ENCODE assay signal across 29 cellular contexts in genomic region chr10:79312601-79313187, GRCh38. TPM values are rescaled to one million over a fixed set of nuclear protein-coding genes. Genes with fewer than 3 reads are reported as not detected.
DNase-seq lines count a peak whose midpoint lies in the region; ATAC-seq and TF ChIP-seq lines count a peak whose summit lies in the region.
"Had no signal": no experiment of that assay in that cellular context is flagged by ENCODE, and none has a peak within 500 bp of the region (broad histone marks: within the 10 kb centered on the region; RNA-seq: fewer than 3 reads in every experiment).

No MANE protein-coding gene starts in this region.

- H3K36me3 ChIP-seq in IMR-90 (ENCODE audit: control insufficient read depth, insufficient read depth, low read length) (peaks cover 71% of the 10 kb centered on the region), spleen (peaks cover 6 to 81% (median 70%) of the 10 kb centered on the region in 6 donors)

- no peak overlapping the region for H3K4ac ChIP-seq in IMR-90 (ENCODE audit: low read depth, low read length)

- no peak overlapping the region for H3K9ac ChIP-seq in IMR-90 (ENCODE audit: low read depth, low read length)
- H3K9ac ChIP-seq: GM23248 had no signal

- 87% methylated on average over 13 of the region's 22 CpGs; no CpG with 5 or more reads in 1 of the 2 experiments for WGBS in IMR-90 (ENCODE audit: extremely low coverage in 2 of 2, insufficient read length in 1 of 2), 2 experiments
- WGBS in spleen, 5 donors, result 88 to 94% (median 91%) methylated on average over 21 to 22 of the region's 22 CpGs

- no peak overlapping the region for H2AK5ac ChIP-seq in IMR-90 (ENCODE audit: low read depth, low read length)

- H4K91ac ChIP-seq in IMR-90 (ENCODE audit: insufficient read depth, low read depth, low read length), result no peak overlapping the region

- H4K5ac ChIP-seq in IMR-90 (ENCODE audit: low read depth, low read length), result no peak overlapping the region

- no peak overlapping the region for H2BK5ac ChIP-seq in IMR-90 (ENCODE audit: low read depth, low read length, poor library complexity, severe bottlenecking)

- H3K4me3 Mint-ChIP-seq in activated naive CD4-positive, alpha-beta T cell treated with anti-CD3 and anti-CD28 coated beads for 36 hours, result no peak overlapping the region
- H3K4me3 Mint-ChIP-seq: activated T-cell treated with anti-CD3 and anti-CD28 coated beads, Interleukin-2, amount 50 U/mL, for 72 hours; B cell; WTC11 had no signal

- peaks cover 2% of the 10 kb centered on the region for H3K27me3 Mint-ChIP-seq in activated naive CD4-positive, alpha-beta T cell treated with anti-CD3 and anti-CD28 coated beads for 36 hours (ENCODE audit: low read depth)
- H3K27me3 Mint-ChIP-seq: B cell, naive B cell had no signal

- peaks cover 19% of the 10 kb centered on the region for H3K4me1 Mint-ChIP-seq in activated naive CD4-positive, alpha-beta T cell treated with anti-CD3 and anti-CD28 coated beads for 36 hours (ENCODE audit: low read depth)

- peaks cover 0 to 8% of the 10 kb centered on the region in 2 donors for H3K36me3 Mint-ChIP-seq in activated naive CD4-positive, alpha-beta T cell treated with anti-CD3 and anti-CD28 coated beads, Interleukin-2, amount 50 U/mL, for 72 hours
- H3K36me3 Mint-ChIP-seq in activated naive CD4-positive, alpha-beta T cell treated with anti-CD3 and anti-CD28 coated beads for 36 hours (ENCODE audit: low read depth), result peaks cover 16% of the 10 kb centered on the region

- ATAC-seq in activated naive CD4-positive, alpha-beta T cell treated with anti-CD3 and anti-CD28 coated beads, Interleukin-2, amount 50 U/mL, for 72 hours, result no peak
- ATAC-seq in IMR-90 (ENCODE audit: low read depth), result no peak
- ATAC-seq: activated T-cell treated with anti-CD3 and anti-CD28 coated beads, Interleukin-2, amount 50 U/mL, for 72 hours; WTC11 had no signal

- no peak for TF ChIP-seq RAD21 in IMR-90 (IDR thresholded peaks at IDR 0.05; ENCODE audit: low read length)

- no peak overlapping the region for H3K4me2 ChIP-seq in IMR-90 (ENCODE audit: low read depth, low read length)
- H3K4me2 ChIP-seq: A549, hepatocyte had no signal

- BruUV-seq in IMR-90 (replicated peaks; lab: Mats Ljungman, UMichigan), result no TSS peak

- dilution Hi-C loops in IMR-90 (cut with HindIII; ENCODE audit: low sequenced_read_pairs, unreplicated experiment), result no loop called here

- H2BK15ac ChIP-seq in IMR-90 (ENCODE audit: low read depth, low read length), result no peak overlapping the region

- H2BK120ac ChIP-seq in IMR-90 (ENCODE audit: low read depth, low read length), result no peak overlapping the region

- in situ Hi-C loops in IMR-90 (cut with MboI; ENCODE audit: low sequenced_read_pairs), result no loop called here

- H2BK20ac ChIP-seq in IMR-90 (ENCODE audit: low read depth, low read length), result no peak overlapping the region

- intact Hi-C loops in activated naive CD4-positive, alpha-beta T cell treated with anti-CD3 and anti-CD28 coated beads for 36 hours (cut with micrococcal nuclease), result no loop called here
- intact Hi-C loops in IMR-90 (cut with micrococcal nuclease), result no loop called here
- intact Hi-C loops in spleen (cut with DNase I; ENCODE audit: low total_unique reads), result no loop called here

- no peak overlapping the region for H3K4me3 ChIP-seq in IMR-90 (ENCODE audit: insufficient read depth, low read depth, low read length)
- H3K4me3 ChIP-seq in spleen, result no peak overlapping the region
- H3K4me3 ChIP-seq: A549, esophagus squamous epithelium, GM23248, hepatocyte had no signal

- H4K20me1 ChIP-seq in IMR-90 (ENCODE audit: insufficient read depth, low read length), result no peaks in the 10 kb centered on the region; the same call in 1 of the 2 replicates

- no peak overlapping the region for H4K8ac ChIP-seq in IMR-90 (ENCODE audit: low read depth in 2 of 2, low read length in 2 of 2)

- TF ChIP-seq CTCF in IMR-90 (conservative IDR thresholded peaks at IDR 0.05; ENCODE audit: low read depth, low read length) (no peak), spleen (IDR thresholded peaks at IDR 0.05 in 8 of 11, conservative IDR thresholded peaks at IDR 0.05 in 3 of 11) (no peak)

- no peak overlapping the region for H3K14ac ChIP-seq in IMR-90 (replicated peaks; ENCODE audit: low read depth, low read length)

- no peak overlapping the region for H3K56ac ChIP-seq in IMR-90 (ENCODE audit: extremely low read depth, insufficient read depth, low read length)

- H3K79me1 ChIP-seq in IMR-90 (ENCODE audit: low read depth in 1 of 2, low read length in 2 of 2), result peaks cover 9 to 35% of the 10 kb centered on the region in 2 experiments; a peak in 3 of 4 replicates

- no peak overlapping the region for H3K18ac ChIP-seq in IMR-90 (ENCODE audit: low read depth, low read length)

- H3K9me1 ChIP-seq in IMR-90 (ENCODE audit: insufficient read depth, low read length), result peaks cover 9% of the 10 kb centered on the region; the same call in 1 of the 2 replicates

- H3K4me1 ChIP-seq in IMR-90 (ENCODE audit: control insufficient read depth, insufficient read depth, low read length), result peaks cover 11% of the 10 kb centered on the region
- peaks cover 14 to 49% (median 23%) of the 10 kb centered on the region in 6 donors for H3K4me1 ChIP-seq in spleen

- no peaks in the 10 kb centered on the region for H3K27me3 ChIP-seq in IMR-90 (ENCODE audit: control insufficient read depth, insufficient read depth, low read length)
- no peaks in the 10 kb centered on the region for H3K27me3 ChIP-seq in layer of hippocampus (ENCODE audit: control insufficient read depth, insufficient read depth, low read length)
- no peaks in the 10 kb centered on the region for H3K27me3 ChIP-seq in spleen (replicated peaks in 1 of 7)
- H3K27me3 ChIP-seq: esophagus squamous epithelium, hepatocyte had no signal

- no peak for DNase-seq in activated naive CD4-positive, alpha-beta T cell treated with anti-CD3 and anti-CD28 coated beads, Interleukin-2, amount 50 U/mL, for 72 hours (ENCODE audit: low spot score in 2 of 2)
- DNase-seq in activated naive CD4-positive, alpha-beta T cell treated with anti-CD3 and anti-CD28 coated beads for 36 hours, result no peak
- DNase-seq in IMR-90 (no peak), spleen (peak; percentile 50), cerebellum (ENCODE audit: low spot score) (no peak), RKO (ENCODE audit: low spot score) (no peak)
- DNase-seq in stimulated activated CD4-positive, alpha-beta T cell treated with anti-CD3 and anti-CD28 coated beads, Interleukin-4, amount 100 ng/mL, for 1 hour, result no peak
- DNase-seq: activated CD4-positive, alpha-beta T cell treated with anti-CD3 and anti-CD28 coated beads, Interleukin-2, amount 50 U/mL, for 1 hour; activated naive CD4-positive, alpha-beta T cell treated with Interleukin-2 at 50 U/mL for 16 hours; activated T-cell treated with anti-CD3 and anti-CD28 coated beads, Interleukin-2, amount 50 U/mL, for 72 hours; dermis blood vessel endothelial cell; esophagus squamous epithelium; foreskin melanocyte; GM23248; Karpas-422; naive B cell; NCI-H1436 treated with DMSO at 0.1 percent for 48 hours; NCI-H446 treated with DMSO at 0.1 percent for 48 hours; retina; stimulated activated CD4-positive, alpha-beta T cell treated with anti-CD3 and anti-CD28 coated beads, Interleukin-12 subunit alpha, Interleukin-12 subunit beta, amount 100 ng/mL, for 4 hours; stimulated activated CD4-positive, alpha-beta T cell treated with anti-CD3 and anti-CD28 coated beads, Interleukin-4, amount 100 ng/mL, for 24 hours; stimulated activated naive CD4-positive, alpha-beta T cell; SW 1271 had no signal

- POLR2A ChIA-PET in IMR-90 (lab: Charles Lee; ENCODE audit: unreplicated experiment), result no interaction called here

- H2AK9ac ChIP-seq in IMR-90 (replicated peaks; ENCODE audit: low read depth, low read length, poor library complexity), result no peak overlapping the region

- H3K27ac ChIP-seq in IMR-90 (ENCODE audit: insufficient read depth, low read length), result no peak overlapping the region
- peak overlapping the region; percentile 74 for H3K27ac ChIP-seq in layer of hippocampus (ENCODE audit: low read depth, low read length)
- H3K27ac ChIP-seq in spleen, result no peak overlapping the region
- H3K27ac ChIP-seq: A549, esophagus squamous epithelium, GM23248, hepatocyte, HL-60 had no signal

- TF ChIP-seq POLR2A in IMR-90 (IDR thresholded peaks at IDR 0.05; ENCODE audit: low read depth, low read length) (no peak), spleen (IDR thresholded peaks at IDR 0.05) (no peak)

- no peaks in the 10 kb centered on the region for H3K9me3 ChIP-seq in IMR-90 (ENCODE audit: control insufficient read depth, insufficient read depth, low read length)
- no peaks in the 10 kb centered on the region for H3K9me3 ChIP-seq in spleen
- H3K9me3 ChIP-seq: A549, esophagus squamous epithelium had no signal

- CTCF ChIA-PET in activated naive CD4-positive, alpha-beta T cell treated with anti-CD3 and anti-CD28 coated beads for 36 hours (lab: Charles Lee), result no interaction called here
- CTCF ChIA-PET in IMR-90 (lab: Yijun Ruan, JAX), result no interaction called here

- H3K9me3 Mint-ChIP-seq in activated naive CD4-positive, alpha-beta T cell treated with anti-CD3 and anti-CD28 coated beads, Interleukin-2, amount 50 U/mL, for 72 hours, result no peaks in the 10 kb centered on the region
- H3K9me3 Mint-ChIP-seq in activated naive CD4-positive, alpha-beta T cell treated with anti-CD3 and anti-CD28 coated beads for 36 hours, result no peaks in the 10 kb centered on the region
- H3K9me3 Mint-ChIP-seq: activated T-cell treated with anti-CD3 and anti-CD28 coated beads, Interleukin-2, amount 50 U/mL, for 72 hours; naive B cell; WTC11 had no signal

- H2AFZ ChIP-seq in IMR-90 (replicated peaks; ENCODE audit: low read length, poor library complexity), result peak overlapping the region; percentile 43
- H2AFZ ChIP-seq: GM23248, hepatocyte had no signal

- H3K27ac Mint-ChIP-seq in activated naive CD4-positive, alpha-beta T cell treated with anti-CD3 and anti-CD28 coated beads, Interleukin-2, amount 50 U/mL, for 72 hours, result peak overlapping the region; percentile 53 to 89
- no peak overlapping the region for H3K27ac Mint-ChIP-seq in activated naive CD4-positive, alpha-beta T cell treated with anti-CD3 and anti-CD28 coated beads for 36 hours
- H3K27ac Mint-ChIP-seq: activated T-cell treated with anti-CD3 and anti-CD28 coated beads, Interleukin-2, amount 50 U/mL, for 72 hours; B cell; WTC11 had no signal

- no peak overlapping the region for H3K23ac ChIP-seq in IMR-90 (ENCODE audit: low read depth, low read length)

TF ChIP-seq in IMR-90, 13 proteins besides CTCF, POLR2A, EP300 and RAD21 (continues in another document):
- TF ChIP-seq MXI1 (IDR thresholded peaks at IDR 0.05; ENCODE audit: borderline replicate concordance, low read depth, low read length) (no peak), FOS (IDR thresholded peaks at IDR 0.05; ENCODE audit: low read depth, low read length) (no peak)

RNA-seq across cellular contexts. Expression of gene PPIF, which starts 34.6 kb away (rescaled TPM):
- 100 to 1,000 TPM in 1 of 2 donors, 10 to 100 TPM in 1; 60.2 to 144 TPM for total RNA-seq in activated naive CD4-positive, alpha-beta T cell treated with anti-CD3 and anti-CD28 coated beads, Interleukin-2, amount 50 U/mL, for 72 hours
- 10 to 100 TPM; 94.1 to 95.6 TPM for total RNA-seq in activated naive CD4-positive, alpha-beta T cell treated with anti-CD3 and anti-CD28 coated beads for 36 hours
- total RNA-seq in IMR-90 (2012; rRNA removed), result 29.2 and 29.7 TPM in 2 replicates
- 127 and 130 TPM in 2 replicates for polyA plus RNA-seq in IMR-90 (2012; rRNA removed)
- 113 and 150 TPM in 2 replicates for polyA plus RNA-seq in IMR-90 (2012; cell fraction: cytosol; rRNA removed)
- 205 and 248 TPM in 2 replicates for polyA plus RNA-seq in IMR-90 (2012; cell fraction: nucleus; rRNA removed; ENCODE audit: low replicate concordance)
- total RNA-seq in spleen, result 10 to 100 TPM; 65.0 to 99.3 (median 73.2) TPM
- 10 to 100 TPM; 29.2 to 66.9 (median 33.5) TPM for polyA plus RNA-seq in spleen
- 10.9 TPM for total RNA-seq in cerebellum
